Comparison of ENCODE assay signal across 8 cellular contexts in the genomic region with DNA sequence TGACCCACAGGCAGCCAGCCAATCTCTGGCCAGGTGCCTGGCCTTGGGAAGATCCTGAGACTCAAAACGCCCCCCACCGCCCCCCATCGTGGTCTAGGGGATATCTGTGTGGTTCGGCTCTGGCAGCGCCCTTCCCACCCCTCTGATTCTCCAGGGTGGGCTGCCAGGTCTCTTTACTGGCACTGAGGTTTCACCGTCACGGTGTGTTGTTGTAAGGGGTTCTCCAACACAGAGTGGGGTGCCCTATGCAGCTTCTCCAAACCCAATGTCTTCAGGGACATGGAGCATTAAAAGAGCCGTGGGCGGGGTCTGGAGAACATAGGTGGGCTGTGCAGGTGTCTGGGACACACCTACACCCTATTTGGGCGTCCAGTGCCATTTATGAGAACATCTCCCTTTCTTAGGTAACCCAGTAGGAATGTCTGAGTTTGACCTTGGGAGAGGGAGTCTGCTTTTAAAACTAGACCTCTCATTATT. TPM values are rescaled to one million over a fixed set of nuclear protein-coding genes. Genes with fewer than 3 reads are reported as not detected.
A peak's percentile ranks its signal among the peaks of the same experiment; 100 is the strongest.
DNase-seq lines count a peak whose midpoint lies in the region; ATAC-seq, FAIRE-seq and TF ChIP-seq lines count a peak whose summit lies in the region.

No MANE protein-coding gene starts in this region.

- 79 to 94% methylated on average over 3 to 10 of the region's 10 CpGs for WGBS in endodermal cell (ENCODE audit: insufficient coverage in 1 of 2, insufficient read length in 1 of 2), 2 experiments
- WGBS in pancreas, 2 donors: 9 to 10% methylated on average over 10 of the region's 10 CpGs
- no CpG with 5 or more reads among the region's 10 CpGs for WGBS in mesendoderm (ENCODE audit: extremely low coverage, insufficient coverage, low lambda C conversion rate)

- no peak overlapping the region for H4K8ac ChIP-seq in mesendoderm (ENCODE audit: low read depth, low read length)

- no TSS peak for BruUV-seq in OCI-LY7 (replicated peaks; lab: Mats Ljungman, UMichigan)

- H3K56ac ChIP-seq in mesendoderm (ENCODE audit: low read length): no peak overlapping the region

- H3K27me3 Mint-ChIP-seq in CD8-positive, alpha-beta T cell (ENCODE audit: low read depth): no peaks in the 10 kb centered on the region
- no peaks in the 10 kb centered on the region for H3K27me3 Mint-ChIP-seq in endodermal cell (ENCODE audit: insufficient read depth)

- peak overlapping the region; percentile 98 for H3K4me2 ChIP-seq in OCI-LY7 (ENCODE audit: low read length)
- no peak overlapping the region for H3K4me2 ChIP-seq in mesendoderm (ENCODE audit: low read length)

- H3K79me1 ChIP-seq in mesendoderm (ENCODE audit: low read length): no peaks in the 10 kb centered on the region

- H3K4me3 ChIP-seq in CD8-positive, alpha-beta T cell (ENCODE audit: low read depth, low read length): peak overlapping the region; percentile 66
- H3K4me3 ChIP-seq in OCI-LY7 (ENCODE audit: low read depth, low read length, poor library complexity, severe bottlenecking) (peak overlapping the region; percentile 82), endodermal cell (ENCODE audit: low read length) (no peak overlapping the region), pancreas (peak overlapping the region; percentile 44 to 69 (median 64)), mesendoderm (ENCODE audit: low read length) (no peak overlapping the region)

- H3K23ac ChIP-seq in mesendoderm (ENCODE audit: low read length): no peak overlapping the region

- no peak overlapping the region for H2AFZ ChIP-seq in OCI-LY7 (ENCODE audit: low read length)

- TF ChIP-seq CTCF in CD8-positive, alpha-beta T cell (IDR thresholded peaks at IDR 0.05): no peak
- TF ChIP-seq CTCF in OCI-LY7 (conservative IDR thresholded peaks at IDR 0.05; ENCODE audit: low read length): no peak
- no peak for TF ChIP-seq CTCF in endodermal cell (conservative IDR thresholded peaks at IDR 0.05)
- TF ChIP-seq CTCF in pancreas (IDR thresholded peaks at IDR 0.05): no peak

- H3K9me3 ChIP-seq in CD8-positive, alpha-beta T cell (ENCODE audit: low read length): no peaks in the 10 kb centered on the region
- H3K9me3 ChIP-seq in OCI-LY7 (ENCODE audit: low read length) (no peaks in the 10 kb centered on the region), endodermal cell (ENCODE audit: control insufficient read depth, low read length) (no peaks in the 10 kb centered on the region), pancreas (no peaks in the 10 kb centered on the region)

- peak in 3 of 7 experiments; percentile 33 to 55 (median 39) for DNase-seq in CD8-positive, alpha-beta T cell
- DNase-seq in OCI-LY7 (ENCODE audit: low spot score) (no peak), endodermal cell (no peak), pancreas (peak in 3 of 6 donors; percentile 61 to 82 (median 70)), NCI-H524 treated with DMSO at 0.1 percent for 48 hours (lab: John Stamatoyannopoulos, UW) (no peak), mesendoderm (no peak)
- no peak for DNase-seq in activated effector memory CD4-positive, alpha-beta T cell treated with anti-CD3 and anti-CD28 coated beads, Interleukin-2, amount 50 U/mL, for 16 hours
- DNase-seq in activated CD4-positive, alpha-beta T cell treated with anti-CD3 and anti-CD28 coated beads for 4 hours: no peak

- H3K27me3 ChIP-seq in CD8-positive, alpha-beta T cell (ENCODE audit: insufficient read depth, low read length): no peaks in the 10 kb centered on the region
- H3K27me3 ChIP-seq in endodermal cell (ENCODE audit: control insufficient read depth, insufficient read depth, low read length, poor library complexity, severe bottlenecking): no peaks in the 10 kb centered on the region
- H3K27me3 ChIP-seq in pancreas: no peaks in the 10 kb centered on the region
- H3K27me3 ChIP-seq in mesendoderm (ENCODE audit: insufficient read depth, low read length, poor library complexity): no peaks in the 10 kb centered on the region

- peaks cover 9% of the 10 kb centered on the region; the same call in 1 of the 2 replicates for H4K20me1 ChIP-seq in OCI-LY7 (ENCODE audit: insufficient read depth, low read length)

- POLR2A ChIA-PET in CD8-positive, alpha-beta T cell (lab: Charles Lee): interaction anchor here (0.8 to 1.6 kb wide), 3 partner anchors 23 to 979 kb away, joined by 3 to 6 read pairs (median 4); no protein-coding TSS in a partner anchor
- POLR2A ChIA-PET in OCI-LY7 (lab: Charles Lee): interaction anchor here (0.6 kb wide), 1 partner anchor 1282 kb away, joined by 4 read pairs; no protein-coding TSS in a partner anchor

- H2BK5ac ChIP-seq in mesendoderm (ENCODE audit: low read length): no peak overlapping the region

- H3K9me2 ChIP-seq in OCI-LY7 (ENCODE audit: insufficient read depth, low read length): no peaks in the 10 kb centered on the region

- no peaks in the 10 kb centered on the region for H3K36me3 ChIP-seq in CD8-positive, alpha-beta T cell (ENCODE audit: insufficient read depth, low read length)
- H3K36me3 ChIP-seq in OCI-LY7 (ENCODE audit: insufficient read depth, low read length): peaks cover 16% of the 10 kb centered on the region; the same call in 1 of the 2 replicates
- H3K36me3 ChIP-seq in endodermal cell (ENCODE audit: control insufficient read depth, insufficient read depth, low read length): no peaks in the 10 kb centered on the region
- H3K36me3 ChIP-seq in pancreas: no peaks in the 10 kb centered on the region
- H3K36me3 ChIP-seq in mesendoderm (ENCODE audit: control insufficient read depth, insufficient read depth, low read length): no peaks in the 10 kb centered on the region

- no peak overlapping the region for H3K18ac ChIP-seq in mesendoderm (ENCODE audit: low read length)

- H3K4me3 Mint-ChIP-seq in CD8-positive, alpha-beta T cell: peak overlapping the region; percentile 89
- H3K4me3 Mint-ChIP-seq in endodermal cell: peak overlapping the region; percentile 71

- H3K9ac ChIP-seq in endodermal cell (ENCODE audit: extremely low read depth, low read length, poor library complexity, severe bottlenecking): no peak overlapping the region
- no peak overlapping the region for H3K9ac ChIP-seq in mesendoderm (ENCODE audit: low read length)

- H2BK120ac ChIP-seq in mesendoderm (ENCODE audit: low read depth, low read length): no peak overlapping the region

- H3K4me1 Mint-ChIP-seq in CD8-positive, alpha-beta T cell (ENCODE audit: low read depth): peaks cover 38% of the 10 kb centered on the region
- H3K4me1 Mint-ChIP-seq in endodermal cell: peaks cover 19% of the 10 kb centered on the region

- no peak overlapping the region for H2BK15ac ChIP-seq in mesendoderm (replicated peaks; ENCODE audit: low read depth)

- intact Hi-C loops in CD8-positive, alpha-beta T cell (cut with DNase I, micrococcal nuclease): loop anchor here (1.0 to 10.0 kb wide), 11 partner anchors 19 to 1100 kb away; partner anchors contain the start of genes MICALL2 (in 2 of the 2), EIF3B (in 1 of the 2), GET4 (in 1 of the 2) and INTS1 (in 1 of the 2)
- intact Hi-C loops in OCI-LY7 (cut with micrococcal nuclease; ENCODE audit: unreplicated experiment) (loop anchor here (2.0 kb wide), 1 partner anchor 27 kb away; the partner anchor contains the start of gene INTS1), pancreas (cut with DNase I) (no loop called here)

- ATAC-seq in CD8-positive, alpha-beta T cell: peak; percentile 6
- ATAC-seq in pancreas: peak in 2 of 4 donors; percentile 2 to 3

- no peak overlapping the region for H4K5ac ChIP-seq in mesendoderm (ENCODE audit: low read length)

- FAIRE-seq in pancreas (lab: Jason Lieb, UNC): no peak

- peaks cover 33% of the 10 kb centered on the region for H3K4me1 ChIP-seq in CD8-positive, alpha-beta T cell (ENCODE audit: insufficient read depth, low read length)
- peaks cover 34% of the 10 kb centered on the region for H3K4me1 ChIP-seq in OCI-LY7 (ENCODE audit: insufficient read depth, low read length, poor library complexity, severe bottlenecking)
- peaks cover 3% of the 10 kb centered on the region for H3K4me1 ChIP-seq in endodermal cell (ENCODE audit: control insufficient read depth, insufficient read depth, low read length)
- H3K4me1 ChIP-seq in pancreas: peaks cover 23 to 34% (median 29%) of the 10 kb centered on the region in 3 donors
- peaks cover 4% of the 10 kb centered on the region for H3K4me1 ChIP-seq in mesendoderm (ENCODE audit: control insufficient read depth, low read depth, low read length)

- no peak overlapping the region for H2AK5ac ChIP-seq in mesendoderm (ENCODE audit: low read length)

- H3K36me3 Mint-ChIP-seq in CD8-positive, alpha-beta T cell: peaks cover 9% of the 10 kb centered on the region
- no peaks in the 10 kb centered on the region for H3K36me3 Mint-ChIP-seq in endodermal cell (ENCODE audit: low read depth)

- peaks cover 48% of the 10 kb centered on the region for H3K79me2 ChIP-seq in OCI-LY7 (ENCODE audit: insufficient read depth, low read depth, low read length)
- H3K79me2 ChIP-seq in mesendoderm (ENCODE audit: control insufficient read depth, insufficient read depth, low read length): peaks cover 7% of the 10 kb centered on the region

- H3K9me3 Mint-ChIP-seq in CD8-positive, alpha-beta T cell: no peaks in the 10 kb centered on the region
- no peaks in the 10 kb centered on the region for H3K9me3 Mint-ChIP-seq in endodermal cell

- CTCF ChIA-PET in CD8-positive, alpha-beta T cell (lab: Charles Lee): interaction anchor here (1.5 to 2.0 kb wide), 2 partner anchors 17 to 24 kb away, joined by 4 to 5 read pairs; partner anchors contain the start of gene TMEM184A
- CTCF ChIA-PET in OCI-LY7 (lab: Charles Lee; ENCODE audit: unreplicated experiment): no interaction called here

- H3K27ac ChIP-seq in CD8-positive, alpha-beta T cell (ENCODE audit: low read depth, low read length): peak overlapping the region; percentile 82
- H3K27ac ChIP-seq in OCI-LY7 (ENCODE audit: low read depth, low read length, poor library complexity, severe bottlenecking) (peak overlapping the region; percentile 30), endodermal cell (ENCODE audit: low read depth, low read length) (no peak overlapping the region), pancreas (peak overlapping the region; percentile 97 to 99 (median 98)), mesendoderm (ENCODE audit: low read depth, low read length) (no peak overlapping the region)

- H3K27ac Mint-ChIP-seq in CD8-positive, alpha-beta T cell: peak overlapping the region; percentile 99
- no peak overlapping the region for H3K27ac Mint-ChIP-seq in endodermal cell

- no peak overlapping the region for H3K4ac ChIP-seq in mesendoderm (ENCODE audit: low read depth, low read length)

RNA-seq across cellular contexts. Expression of gene MAFK, which starts 1.5 kb away (rescaled TPM):
- total RNA-seq in CD8-positive, alpha-beta T cell: 10 to 100 TPM; 48.7 to 49.8 TPM
- total RNA-seq in OCI-LY7 (2014; rRNA removed; shearing (Covaris generic)): 25.2 and 26.1 TPM in 2 replicates
- 32.7 and 39.0 TPM in 2 replicates for total RNA-seq in OCI-LY7 (2022)
- total RNA-seq in endodermal cell: 10 to 100 TPM in 1 of 2 donors, 1 to 10 TPM in 1; 7.7 to 10.7 TPM
- 5.6 TPM for polyA plus RNA-seq in endodermal cell (2013, experiment 1 of 2)
- polyA plus RNA-seq in endodermal cell (2013, experiment 2 of 2): 5.2 TPM
- 10 to 100 TPM; 21.1 to 43.2 (median 23.4) TPM for total RNA-seq in pancreas
- 10 to 100 TPM; 42.6 to 71.2 TPM for polyA plus RNA-seq in pancreas
- 5.8 TPM for polyA plus RNA-seq in mesendoderm (2013, experiment 1 of 2)
- polyA plus RNA-seq in mesendoderm (2013, experiment 2 of 2): 5.8 TPM

RNA-seq across cellular contexts. Expression of gene TMEM184A, which starts 24.0 kb away (rescaled TPM):
- total RNA-seq in CD8-positive, alpha-beta T cell: not detected
- 0.19 and 0.77 TPM in 2 replicates for total RNA-seq in OCI-LY7 (2014; rRNA removed; shearing (Covaris generic))
- total RNA-seq in OCI-LY7 (2022): not detected in 2 replicates
- total RNA-seq in endodermal cell: 1 to 10 TPM; 4.6 to 5.1 TPM
- polyA plus RNA-seq in endodermal cell (2013, experiment 1 of 2): 0.43 TPM
- polyA plus RNA-seq in endodermal cell (2013, experiment 2 of 2): 1.1 TPM
- total RNA-seq in pancreas: 10 to 100 TPM; 15.2 to 27.5 (median 21.3) TPM
- 10 to 100 TPM; 29.0 to 58.9 TPM for polyA plus RNA-seq in pancreas
- polyA plus RNA-seq in mesendoderm (2013, experiment 1 of 2): 0.72 TPM
- polyA plus RNA-seq in mesendoderm (2013, experiment 2 of 2): 0.78 TPM

RNA-seq across cellular contexts. Expression of gene INTS1, which starts 27.8 kb away (rescaled TPM):
- total RNA-seq in CD8-positive, alpha-beta T cell: 100 to 1,000 TPM; 106 to 113 TPM
- 61.5 and 83.6 TPM in 2 replicates for total RNA-seq in OCI-LY7 (2014; rRNA removed; shearing (Covaris generic))
- total RNA-seq in OCI-LY7 (2022) (187 and 188 TPM in 2 replicates), endodermal cell (100 to 1,000 TPM; 145 to 178 TPM), pancreas (10 to 100 TPM; 45.0 to 73.2 (median 58.3) TPM)
- 71.2 TPM for polyA plus RNA-seq in endodermal cell (2013, experiment 1 of 2)
- 59.7 TPM for polyA plus RNA-seq in endodermal cell (2013, experiment 2 of 2)
- polyA plus RNA-seq in pancreas: 100 to 1,000 TPM in 1 of 2 donors, 10 to 100 TPM in 1; 92.7 to 166 TPM
- 31.6 TPM for polyA plus RNA-seq in mesendoderm (2013, experiment 1 of 2)
- polyA plus RNA-seq in mesendoderm (2013, experiment 2 of 2): 33.7 TPM

RNA-seq across cellular contexts. Expression of gene PSMG3, which starts 37.8 kb away (rescaled TPM):
- total RNA-seq in CD8-positive, alpha-beta T cell: 10 to 100 TPM; 20.9 to 21.0 TPM
- 128 and 129 TPM in 2 replicates for total RNA-seq in OCI-LY7 (2014; rRNA removed; shearing (Covaris generic))
- 55.1 and 63.7 TPM in 2 replicates for total RNA-seq in OCI-LY7 (2022)
- total RNA-seq in endodermal cell: 10 to 100 TPM; 30.1 to 44.3 TPM
- 30.0 TPM for polyA plus RNA-seq in endodermal cell (2013, experiment 1 of 2)
- polyA plus RNA-seq in endodermal cell (2013, experiment 2 of 2): 30.2 TPM
- 10 to 100 TPM in 4 of 6 donors, 1 to 10 TPM in 2; 6.7 to 12.0 (median 11.0) TPM for total RNA-seq in pancreas
- polyA plus RNA-seq in pancreas: 10 to 100 TPM; 45.6 to 46.1 TPM
- polyA plus RNA-seq in mesendoderm (2013, experiment 1 of 2): 13.5 TPM
- polyA plus RNA-seq in mesendoderm (2013, experiment 2 of 2): 12.9 TPM

Comparison
In these comparisons a context has a peak if more than half of its experiments do, and no peak if none do; other contexts are left out.
1. H3K27ac ChIP-seq: peak in CD8-positive, alpha-beta T cell (single experiment), OCI-LY7 (single experiment) and pancreas (4 of 4); none in endodermal cell (single experiment) and mesendoderm (single experiment).
2. H3K4me3 ChIP-seq: peak in CD8-positive, alpha-beta T cell (single experiment), OCI-LY7 (single experiment) and pancreas (4 of 4); none in endodermal cell (single experiment) and mesendoderm (single experiment).
3. intact Hi-C loops: an anchor here in CD8-positive, alpha-beta T cell (1.0 to 10.0 kb wide) and OCI-LY7 (2.0 kb wide); none called in pancreas.